In genomic region chr19:38321646-38322323, GRCh38 we compare ENCODE assay signal across 1 cellular context.
A peak's percentile ranks its signal among the peaks of the same experiment; 100 is the strongest.
TF ChIP-seq lines count a peak whose summit lies in the region.

No MANE protein-coding gene starts in this region.

TF ChIP-seq in K562, 482 proteins besides CTCF, POLR2A, EP300 and RAD21 (continues in another document):
- peak; percentile 72 for TF ChIP-seq ZFP36 (IDR thresholded peaks at IDR 0.05; ENCODE audit: low read depth, low read length, partially characterized antibody)
- TF ChIP-seq ZBTB43 (CRISPR knock-in tag; IDR thresholded peaks at IDR 0.05): no peak
- TF ChIP-seq PCBP1 (IDR thresholded peaks at IDR 0.05; ENCODE audit: low read depth, low read length, poor library complexity, severe bottlenecking): no peak
- TF ChIP-seq ZNF592 (IDR thresholded peaks at IDR 0.05): peak; percentile 58; the same call in 1 of the 2 replicates
- TF ChIP-seq TRIM25 (IDR thresholded peaks at IDR 0.05; ENCODE audit: borderline replicate concordance): no peak
- TF ChIP-seq ZBTB40 (IDR thresholded peaks at IDR 0.05): no peak
- TF ChIP-seq ZBTB40 (CRISPR knock-in tag; IDR thresholded peaks at IDR 0.05): no peak
- no peak for TF ChIP-seq ZNF407 (IDR thresholded peaks at IDR 0.05; ENCODE audit: low read depth)
- peak in 1 of 2 experiments; percentile 24; a peak in 1 of 3 replicates for TF ChIP-seq CBX3 (IDR thresholded peaks at IDR 0.05; ENCODE audit: borderline replicate concordance in 1 of 2, low read length in 2 of 2)
- peak; percentile 72 for TF ChIP-seq ZNF134 (CRISPR knock-in tag; conservative IDR thresholded peaks at IDR 0.05)
- peak; percentile 33 to 70 for TF ChIP-seq KDM1A (IDR thresholded peaks at IDR 0.05)
- peak in 1 of 2 experiments; percentile 9; a peak in 1 of 4 replicates for TF ChIP-seq RCOR1 (IDR thresholded peaks at IDR 0.05; ENCODE audit: borderline replicate concordance in 1 of 2, low read depth in 2 of 2, low read length in 2 of 2)
- no peak for TF ChIP-seq NFRKB (IDR thresholded peaks at IDR 0.05; ENCODE audit: low read depth)
- no peak for TF ChIP-seq NR2C1 (IDR thresholded peaks at IDR 0.05)
- TF ChIP-seq NR2C1 (tag; IDR thresholded peaks at IDR 0.05): no peak
- 0 out of 2 replicates have a peak, but pooled peaks have one; percentile 46 for TF ChIP-seq SMAD4 (CRISPR knock-in tag; conservative IDR thresholded peaks at IDR 0.05)
- peak; percentile 25 for TF ChIP-seq MEIS2 (IDR thresholded peaks at IDR 0.05; ENCODE audit: partially characterized antibody)
- peak; percentile 70; the same call in 1 of the 2 replicates for TF ChIP-seq HDAC2 (IDR thresholded peaks at IDR 0.05)
- no peak for TF ChIP-seq E2F4 (CRISPR knock-in tag; IDR thresholded peaks at IDR 0.05; ENCODE audit: low read depth)
- TF ChIP-seq RBM25 (IDR thresholded peaks at IDR 0.05; ENCODE audit: low read depth, low read length, severe bottlenecking): peak; percentile 72
- no peak for TF ChIP-seq ADNP (tag; IDR thresholded peaks at IDR 0.05)
- TF ChIP-seq SAFB (IDR thresholded peaks at IDR 0.05; ENCODE audit: borderline replicate concordance, low read depth, low read length): no peak
- TF ChIP-seq TCF7 (IDR thresholded peaks at IDR 0.05; ENCODE audit: borderline replicate concordance): no peak
- TF ChIP-seq BCOR (IDR thresholded peaks at IDR 0.05): peak; percentile 90
- TF ChIP-seq ETS2 (tag; IDR thresholded peaks at IDR 0.05; ENCODE audit: borderline replicate concordance, poor library complexity, severe bottlenecking): no peak
- no peak for TF ChIP-seq KAT8 (IDR thresholded peaks at IDR 0.05; ENCODE audit: low read depth)
- no peak for TF ChIP-seq ZNF707 (CRISPR knock-in tag; conservative IDR thresholded peaks at IDR 0.05)
